Comparison of ENCODE assay signal across 27 cellular contexts in the genomic region with DNA sequence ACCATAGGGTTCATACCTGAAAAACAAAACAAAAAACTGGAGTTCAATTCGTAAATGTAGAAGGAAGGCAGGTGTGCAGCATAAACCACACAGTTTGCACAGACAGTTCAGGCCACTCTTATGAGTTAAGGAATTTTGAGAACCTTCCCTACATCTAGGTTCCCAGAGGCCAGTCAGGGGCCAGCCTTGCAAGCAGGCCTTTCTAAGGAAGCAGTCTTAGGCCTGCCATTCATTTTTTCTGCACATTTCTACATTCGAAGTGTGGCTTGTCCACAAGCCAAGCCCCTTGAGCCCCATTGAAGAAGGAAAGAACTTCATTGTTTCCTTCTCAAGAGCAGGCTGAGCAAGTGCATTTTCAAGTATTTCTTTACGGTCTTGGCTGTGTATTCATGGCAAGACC.
"Had no signal": no experiment of that assay in that cellular context is flagged by ENCODE, and none has a peak within 500 bp of the region (broad histone marks: within the 10 kb centered on the region; RNA-seq: fewer than 3 reads in every experiment).

No MANE protein-coding gene starts in this region.

- ATAC-seq: activated CD4-positive, CD25-positive, alpha-beta regulatory T cell treated with anti-CD3 and anti-CD28 coated beads, Interleukin-2, amount 50 U/mL, for 24 hours; activated CD8-positive, alpha-beta T cell treated with anti-CD3 and anti-CD28 coated beads for 36 hours; gastroesophageal sphincter; heart right ventricle; T-helper 17 cell had no signal

- H3K27me3 ChIP-seq: ascending aorta, breast epithelium, cardiac muscle cell, colonic mucosa, gastroesophageal sphincter had no signal

- H3K27ac ChIP-seq: ascending aorta, breast epithelium, cardiac muscle cell, colonic mucosa, epithelial cell of prostate, esophagus squamous epithelium, gastroesophageal sphincter, heart right ventricle, WERI-Rb-1 had no signal

- H3K4me1 ChIP-seq: ascending aorta, breast epithelium, colonic mucosa, esophagus squamous epithelium, gastroesophageal sphincter, heart right ventricle had no signal

- H3K4me3 ChIP-seq: ascending aorta, breast epithelium, cardiac muscle cell, colonic mucosa, esophagus squamous epithelium, gastroesophageal sphincter, heart right ventricle had no signal

- H3K9me3 ChIP-seq: ascending aorta, breast epithelium, colonic mucosa, esophagus squamous epithelium, gastroesophageal sphincter, heart right ventricle had no signal

- DNase-seq: activated B cell treated with CpG ODN at 0.5 μM for 24 hours; activated CD4-positive, alpha-beta T cell treated with anti-CD3 and anti-CD28 coated beads for 48 hours; activated CD4-positive, alpha-beta T cell treated with anti-CD3 and anti-CD28 coated beads, Interleukin-2, amount 50 U/mL, for 1 hour; activated CD4-positive, alpha-beta T cell treated with anti-CD3 and anti-CD28 coated beads, Interleukin-2, amount 50 U/mL, for 48 hours; activated CD8-positive, alpha-beta memory T cell treated with anti-CD3 and anti-CD28 coated beads for 24 hours; activated CD8-positive, alpha-beta T cell treated with anti-CD3 and anti-CD28 coated beads for 36 hours; activated effector memory CD4-positive, alpha-beta T cell treated with anti-CD3 and anti-CD28 coated beads, Interleukin-2, amount 50 U/mL, for 16 hours; activated naive CD4-positive, alpha-beta T cell treated with anti-CD3 and anti-CD28 coated beads for 36 hours; activated naive CD8-positive, alpha-beta T cell treated with anti-CD3 and anti-CD28 coated beads, Interleukin-2, amount 10 ng/mL, durations not matched to agents 7 days and 5 days; activated T-cell treated with anti-CD3 and anti-CD28 coated beads, Interleukin-2, amount 50 U/mL, for 1 hour; activated T-cell treated with anti-CD3 and anti-CD28 coated beads, Interleukin-2, amount 50 U/mL, for 48 hours; central memory CD4-positive, alpha-beta T cell; cerebellar nuclear complex; colonic mucosa; effector CD8-positive, alpha-beta T cell; esophagus squamous epithelium; foreskin melanocyte; heart right ventricle; T-helper 17 cell; T1000; WERI-Rb-1 had no signal

- H3K36me3 ChIP-seq: ascending aorta, breast epithelium, cardiac muscle cell, colonic mucosa, esophagus squamous epithelium, gastroesophageal sphincter, heart right ventricle, WERI-Rb-1 had no signal
